1 cellular context compared by ENCODE assay signal in genomic region chr1:92298573-92299476, GRCh38.
TF ChIP-seq lines count a peak whose summit lies in the region.

Gene GLMN (minus strand): TSS chr1:92298987. CDS start chr1:92297999, 988 bp downstream.
Gene RPAP2 (plus strand): TSS chr1:92299059. CDS start chr1:92299074, 15 bp downstream.

TF ChIP-seq in HepG2, 621 proteins besides CTCF, POLR2A, EP300 and RAD21 (continued from another document and continues in another):
- TF ChIP-seq SATB2 (CRISPR knock-in tag; IDR thresholded peaks at IDR 0.05) (no peak), SCMH1 (CRISPR knock-in tag; IDR thresholded peaks at IDR 0.05; ENCODE audit: borderline replicate concordance) (no peak), ZC3H4 (CRISPR knock-in tag; IDR thresholded peaks at IDR 0.05; ENCODE audit: borderline replicate concordance) (no peak), RBAK (CRISPR knock-in tag; IDR thresholded peaks at IDR 0.05) (no peak), TP53 (CRISPR knock-in tag; conservative IDR thresholded peaks at IDR 0.05) (no peak), ZNF180 (CRISPR knock-in tag; IDR thresholded peaks at IDR 0.05; ENCODE audit: borderline replicate concordance, low read depth) (no peak), ZNF207 (IDR thresholded peaks at IDR 0.05; ENCODE audit: borderline replicate concordance) (no peak), ZBTB7B (CRISPR knock-in tag; IDR thresholded peaks at IDR 0.05) (no peak), HNRNPK (IDR thresholded peaks at IDR 0.05; ENCODE audit: low read depth, low read length, poor library complexity, severe bottlenecking) (peak; percentile 11), ZNF629 (CRISPR knock-in tag; conservative IDR thresholded peaks at IDR 0.05) (no peak), ZNF3 (CRISPR knock-in tag; IDR thresholded peaks at IDR 0.05) (no peak), KDM5A (IDR thresholded peaks at IDR 0.05; ENCODE audit: borderline replicate concordance, low read length) (peak; percentile 50; the same call in 1 of the 2 replicates), CEBPB (IDR thresholded peaks at IDR 0.05; ENCODE audit: borderline replicate concordance, low read depth, low read length) (no peak), GTF3A (CRISPR knock-in tag; conservative IDR thresholded peaks at IDR 0.05) (0 out of 2 replicates have a peak, but pooled peaks have one; percentile 46), YEATS4 (CRISPR knock-in tag; IDR thresholded peaks at IDR 0.05; ENCODE audit: borderline replicate concordance) (peak; percentile 91), ZBTB14 (CRISPR knock-in tag; IDR thresholded peaks at IDR 0.05) (no peak), ZNF766 (CRISPR knock-in tag; IDR thresholded peaks at IDR 0.05; ENCODE audit: borderline replicate concordance) (no peak; the same call in 1 of the 2 replicates), SRY (CRISPR knock-in tag; IDR thresholded peaks at IDR 0.05) (no peak; the same call in 1 of the 2 replicates), ZNF772 (CRISPR knock-in tag; IDR thresholded peaks at IDR 0.05) (peak; percentile 81; the same call in 1 of the 2 replicates), NR3C1 (CRISPR knock-in tag; IDR thresholded peaks at IDR 0.05) (no peak), MZF1 (CRISPR knock-in tag; IDR thresholded peaks at IDR 0.05; ENCODE audit: borderline replicate concordance) (no peak; the same call in 1 of the 2 replicates), THAP11 (CRISPR knock-in tag; IDR thresholded peaks at IDR 0.05) (peak; percentile 69), MTA1 (CRISPR knock-in tag; IDR thresholded peaks at IDR 0.05; ENCODE audit: borderline replicate concordance) (peak; percentile 78; the same call in 1 of the 2 replicates), ZNF20 (CRISPR knock-in tag; IDR thresholded peaks at IDR 0.05) (peak; percentile 86; the same call in 1 of the 2 replicates), HOXA3 (CRISPR knock-in tag; IDR thresholded peaks at IDR 0.05) (peak; percentile 63; the same call in 1 of the 2 replicates), KAT2B (IDR thresholded peaks at IDR 0.05; ENCODE audit: borderline replicate concordance, low read depth, low read length) (no peak), ZNF562 (CRISPR knock-in tag; IDR thresholded peaks at IDR 0.05; ENCODE audit: borderline replicate concordance) (no peak), HOMEZ (CRISPR knock-in tag; IDR thresholded peaks at IDR 0.05; ENCODE audit: low read depth) (no peak), ZNF550 (CRISPR knock-in tag; IDR thresholded peaks at IDR 0.05; ENCODE audit: borderline replicate concordance) (no peak), ZSCAN31 (CRISPR knock-in tag; IDR thresholded peaks at IDR 0.05; ENCODE audit: low read depth) (no peak), ZNF709 (CRISPR knock-in tag; IDR thresholded peaks at IDR 0.05) (peak; percentile 85), HMGA1 (CRISPR knock-in tag; conservative IDR thresholded peaks at IDR 0.05) (no peak), ELF4 (CRISPR knock-in tag; IDR thresholded peaks at IDR 0.05; ENCODE audit: borderline replicate concordance) (no peak), ZBTB43 (CRISPR knock-in tag; conservative IDR thresholded peaks at IDR 0.05) (no peak), ZNF670 (CRISPR knock-in tag; IDR thresholded peaks at IDR 0.05; ENCODE audit: borderline replicate concordance) (no peak; the same call in 1 of the 2 replicates), FOXM1 (CRISPR knock-in tag; IDR thresholded peaks at IDR 0.05) (no peak)
- TF ChIP-seq, protein P1, sequence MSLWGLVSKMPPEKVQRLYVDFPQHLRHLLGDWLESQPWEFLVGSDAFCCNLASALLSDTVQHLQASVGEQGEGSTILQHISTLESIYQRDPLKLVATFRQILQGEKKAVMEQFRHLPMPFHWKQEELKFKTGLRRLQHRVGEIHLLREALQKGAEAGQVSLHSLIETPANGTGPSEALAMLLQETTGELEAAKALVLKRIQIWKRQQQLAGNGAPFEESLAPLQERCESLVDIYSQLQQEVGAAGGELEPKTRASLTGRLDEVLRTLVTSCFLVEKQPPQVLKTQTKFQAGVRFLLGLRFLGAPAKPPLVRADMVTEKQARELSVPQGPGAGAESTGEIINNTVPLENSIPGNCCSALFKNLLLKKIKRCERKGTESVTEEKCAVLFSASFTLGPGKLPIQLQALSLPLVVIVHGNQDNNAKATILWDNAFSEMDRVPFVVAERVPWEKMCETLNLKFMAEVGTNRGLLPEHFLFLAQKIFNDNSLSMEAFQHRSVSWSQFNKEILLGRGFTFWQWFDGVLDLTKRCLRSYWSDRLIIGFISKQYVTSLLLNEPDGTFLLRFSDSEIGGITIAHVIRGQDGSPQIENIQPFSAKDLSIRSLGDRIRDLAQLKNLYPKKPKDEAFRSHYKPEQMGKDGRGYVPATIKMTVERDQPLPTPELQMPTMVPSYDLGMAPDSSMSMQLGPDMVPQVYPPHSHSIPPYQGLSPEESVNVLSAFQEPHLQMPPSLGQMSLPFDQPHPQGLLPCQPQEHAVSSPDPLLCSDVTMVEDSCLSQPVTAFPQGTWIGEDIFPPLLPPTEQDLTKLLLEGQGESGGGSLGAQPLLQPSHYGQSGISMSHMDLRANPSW (CRISPR knock-in tag; IDR thresholded peaks at IDR 0.05; ENCODE audit: borderline replicate concordance): no peak
- TF ChIP-seq, protein P2, sequence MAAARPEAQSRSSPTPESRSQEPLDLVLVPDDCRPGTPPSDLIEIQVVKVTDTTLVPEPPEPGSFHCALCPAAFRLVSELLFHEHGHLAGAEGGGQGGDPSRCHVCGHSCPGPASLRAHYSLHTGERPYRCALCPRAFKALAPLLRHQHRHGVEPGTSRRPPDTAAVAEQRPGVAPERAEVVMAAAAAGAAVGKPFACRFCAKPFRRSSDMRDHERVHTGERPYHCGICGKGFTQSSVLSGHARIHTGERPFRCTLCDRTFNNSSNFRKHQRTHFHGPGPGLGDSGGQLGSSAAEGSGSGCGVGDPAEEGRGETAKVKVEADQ (CRISPR knock-in tag; IDR thresholded peaks at IDR 0.05; ENCODE audit: borderline replicate concordance): peak; percentile 89
- TF ChIP-seq, protein P3, sequence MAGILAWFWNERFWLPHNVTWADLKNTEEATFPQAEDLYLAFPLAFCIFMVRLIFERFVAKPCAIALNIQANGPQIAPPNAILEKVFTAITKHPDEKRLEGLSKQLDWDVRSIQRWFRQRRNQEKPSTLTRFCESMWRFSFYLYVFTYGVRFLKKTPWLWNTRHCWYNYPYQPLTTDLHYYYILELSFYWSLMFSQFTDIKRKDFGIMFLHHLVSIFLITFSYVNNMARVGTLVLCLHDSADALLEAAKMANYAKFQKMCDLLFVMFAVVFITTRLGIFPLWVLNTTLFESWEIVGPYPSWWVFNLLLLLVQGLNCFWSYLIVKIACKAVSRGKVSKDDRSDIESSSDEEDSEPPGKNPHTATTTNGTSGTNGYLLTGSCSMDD (CRISPR knock-in tag; IDR thresholded peaks at IDR 0.05): no peak
- TF ChIP-seq, protein P4, sequence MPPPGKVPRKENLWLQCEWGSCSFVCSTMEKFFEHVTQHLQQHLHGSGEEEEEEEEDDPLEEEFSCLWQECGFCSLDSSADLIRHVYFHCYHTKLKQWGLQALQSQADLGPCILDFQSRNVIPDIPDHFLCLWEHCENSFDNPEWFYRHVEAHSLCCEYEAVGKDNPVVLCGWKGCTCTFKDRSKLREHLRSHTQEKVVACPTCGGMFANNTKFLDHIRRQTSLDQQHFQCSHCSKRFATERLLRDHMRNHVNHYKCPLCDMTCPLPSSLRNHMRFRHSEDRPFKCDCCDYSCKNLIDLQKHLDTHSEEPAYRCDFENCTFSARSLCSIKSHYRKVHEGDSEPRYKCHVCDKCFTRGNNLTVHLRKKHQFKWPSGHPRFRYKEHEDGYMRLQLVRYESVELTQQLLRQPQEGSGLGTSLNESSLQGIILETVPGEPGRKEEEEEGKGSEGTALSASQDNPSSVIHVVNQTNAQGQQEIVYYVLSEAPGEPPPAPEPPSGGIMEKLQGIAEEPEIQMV (CRISPR knock-in tag; IDR thresholded peaks at IDR 0.05; ENCODE audit: low read depth): no peak; the same call in 1 of the 2 replicates
- TF ChIP-seq, protein P5, sequence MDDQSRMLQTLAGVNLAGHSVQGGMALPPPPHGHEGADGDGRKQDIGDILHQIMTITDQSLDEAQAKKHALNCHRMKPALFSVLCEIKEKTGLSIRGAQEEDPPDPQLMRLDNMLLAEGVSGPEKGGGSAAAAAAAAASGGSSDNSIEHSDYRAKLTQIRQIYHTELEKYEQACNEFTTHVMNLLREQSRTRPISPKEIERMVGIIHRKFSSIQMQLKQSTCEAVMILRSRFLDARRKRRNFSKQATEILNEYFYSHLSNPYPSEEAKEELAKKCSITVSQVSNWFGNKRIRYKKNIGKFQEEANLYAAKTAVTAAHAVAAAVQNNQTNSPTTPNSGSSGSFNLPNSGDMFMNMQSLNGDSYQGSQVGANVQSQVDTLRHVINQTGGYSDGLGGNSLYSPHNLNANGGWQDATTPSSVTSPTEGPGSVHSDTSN (CRISPR knock-in tag; IDR thresholded peaks at IDR 0.05; ENCODE audit: borderline replicate concordance): no peak
- TF ChIP-seq, protein P6, sequence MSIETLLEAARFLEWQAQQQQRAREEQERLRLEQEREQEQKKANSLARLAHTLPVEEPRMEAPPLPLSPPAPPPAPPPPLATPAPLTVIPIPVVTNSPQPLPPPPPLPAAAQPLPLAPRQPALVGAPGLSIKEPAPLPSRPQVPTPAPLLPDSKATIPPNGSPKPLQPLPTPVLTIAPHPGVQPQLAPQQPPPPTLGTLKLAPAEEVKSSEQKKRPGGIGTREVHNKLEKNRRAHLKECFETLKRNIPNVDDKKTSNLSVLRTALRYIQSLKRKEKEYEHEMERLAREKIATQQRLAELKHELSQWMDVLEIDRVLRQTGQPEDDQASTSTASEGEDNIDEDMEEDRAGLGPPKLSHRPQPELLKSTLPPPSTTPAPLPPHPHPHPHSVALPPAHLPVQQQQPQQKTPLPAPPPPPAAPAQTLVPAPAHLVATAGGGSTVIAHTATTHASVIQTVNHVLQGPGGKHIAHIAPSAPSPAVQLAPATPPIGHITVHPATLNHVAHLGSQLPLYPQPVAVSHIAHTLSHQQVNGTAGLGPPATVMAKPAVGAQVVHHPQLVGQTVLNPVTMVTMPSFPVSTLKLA (IDR thresholded peaks at IDR 0.05): no peak
- TF ChIP-seq, protein P7, sequence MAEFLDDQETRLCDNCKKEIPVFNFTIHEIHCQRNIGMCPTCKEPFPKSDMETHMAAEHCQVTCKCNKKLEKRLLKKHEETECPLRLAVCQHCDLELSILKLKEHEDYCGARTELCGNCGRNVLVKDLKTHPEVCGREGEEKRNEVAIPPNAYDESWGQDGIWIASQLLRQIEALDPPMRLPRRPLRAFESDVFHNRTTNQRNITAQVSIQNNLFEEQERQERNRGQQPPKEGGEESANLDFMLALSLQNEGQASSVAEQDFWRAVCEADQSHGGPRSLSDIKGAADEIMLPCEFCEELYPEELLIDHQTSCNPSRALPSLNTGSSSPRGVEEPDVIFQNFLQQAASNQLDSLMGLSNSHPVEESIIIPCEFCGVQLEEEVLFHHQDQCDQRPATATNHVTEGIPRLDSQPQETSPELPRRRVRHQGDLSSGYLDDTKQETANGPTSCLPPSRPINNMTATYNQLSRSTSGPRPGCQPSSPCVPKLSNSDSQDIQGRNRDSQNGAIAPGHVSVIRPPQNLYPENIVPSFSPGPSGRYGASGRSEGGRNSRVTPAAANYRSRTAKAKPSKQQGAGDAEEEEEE (CRISPR knock-in tag; IDR thresholded peaks at IDR 0.05; ENCODE audit: borderline replicate concordance): no peak
- TF ChIP-seq, protein P8, sequence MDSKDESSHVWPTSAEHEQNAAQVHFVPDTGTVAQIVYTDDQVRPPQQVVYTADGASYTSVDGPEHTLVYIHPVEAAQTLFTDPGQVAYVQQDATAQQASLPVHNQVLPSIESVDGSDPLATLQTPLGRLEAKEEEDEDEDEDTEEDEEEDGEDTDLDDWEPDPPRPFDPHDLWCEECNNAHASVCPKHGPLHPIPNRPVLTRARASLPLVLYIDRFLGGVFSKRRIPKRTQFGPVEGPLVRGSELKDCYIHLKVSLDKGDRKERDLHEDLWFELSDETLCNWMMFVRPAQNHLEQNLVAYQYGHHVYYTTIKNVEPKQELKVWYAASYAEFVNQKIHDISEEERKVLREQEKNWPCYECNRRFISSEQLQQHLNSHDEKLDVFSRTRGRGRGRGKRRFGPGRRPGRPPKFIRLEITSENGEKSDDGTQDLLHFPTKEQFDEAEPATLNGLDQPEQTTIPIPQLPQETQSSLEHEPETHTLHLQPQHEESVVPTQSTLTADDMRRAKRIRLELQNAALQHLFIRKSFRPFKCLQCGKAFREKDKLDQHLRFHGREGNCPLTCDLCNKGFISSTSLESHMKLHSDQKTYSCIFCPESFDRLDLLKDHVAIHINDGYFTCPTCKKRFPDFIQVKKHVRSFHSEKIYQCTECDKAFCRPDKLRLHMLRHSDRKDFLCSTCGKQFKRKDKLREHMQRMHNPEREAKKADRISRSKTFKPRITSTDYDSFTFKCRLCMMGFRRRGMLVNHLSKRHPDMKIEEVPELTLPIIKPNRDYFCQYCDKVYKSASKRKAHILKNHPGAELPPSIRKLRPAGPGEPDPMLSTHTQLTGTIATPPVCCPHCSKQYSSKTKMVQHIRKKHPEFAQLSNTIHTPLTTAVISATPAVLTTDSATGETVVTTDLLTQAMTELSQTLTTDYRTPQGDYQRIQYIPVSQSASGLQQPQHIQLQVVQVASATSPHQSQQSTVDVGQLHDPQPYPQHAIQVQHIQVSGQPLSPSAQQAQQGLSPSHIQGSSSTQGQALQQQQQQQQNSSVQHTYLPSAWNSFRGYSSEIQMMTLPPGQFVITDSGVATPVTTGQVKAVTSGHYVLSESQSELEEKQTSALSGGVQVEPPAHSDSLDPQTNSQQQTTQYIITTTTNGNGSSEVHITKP (CRISPR knock-in tag; IDR thresholded peaks at IDR 0.05; ENCODE audit: low read depth): 0 out of 2 replicates have a peak, but pooled peaks have one; percentile 18
